ENCODE assay signal across 35 cellular contexts in genomic region chr17:15090533-15090932, GRCh38.
"Had no signal": no experiment of that assay in that cellular context is flagged by ENCODE, and none has a peak within 500 bp of the region (broad histone marks: within the 10 kb centered on the region; RNA-seq: fewer than 3 reads in every experiment).

No MANE protein-coding gene starts in this region.

- H3K4me3 ChIP-seq: MG63 had no signal

- H3K36me3 ChIP-seq: MG63 had no signal

- H3K27me3 ChIP-seq: MG63 had no signal

- DNase-seq: Karpas-422, Kasumi-1, MG63, MM.1S, MV-4-11, NCI-H1048, NCI-H1092, NCI-H1092 treated with DMSO at 0.1 percent for 48 hours, NCI-H1105, NCI-H1105 treated with DMSO at 0.1 percent for 48 hours, NCI-H1417, NCI-H1417 treated with DMSO at 0.1 percent for 48 hours, NCI-H1436, NCI-H1436 treated with DMSO at 0.1 percent for 48 hours, NCI-H146, NCI-H1694, NCI-H1694 treated with DMSO at 0.1 percent for 48 hours, NCI-H187, NCI-H187 treated with DMSO at 0.1 percent for 48 hours, NCI-H1930, NCI-H2029, NCI-H2029 treated with DMSO at 0.1 percent for 48 hours, NCI-H2081, NCI-H2081 treated with DMSO at 0.1 percent for 48 hours, NCI-H2107, NCI-H2171, NCI-H2171 treated with DMSO at 0.1 percent for 48 hours, NCI-H2227 treated with DMSO at 0.1 percent for 48 hours, NCI-H226, NCI-H345, NCI-H446, NCI-H446 treated with DMSO at 0.1 percent for 48 hours, NCI-H510A, NCI-H510A treated with DMSO at 0.1 percent for 48 hours, NCI-H524 had no signal

- H3K9me3 ChIP-seq: MG63 had no signal
